8 cellular contexts compared by ENCODE assay signal in genomic region chr1:174262747-174263241, GRCh38.
DNase-seq lines count a peak whose midpoint lies in the region; ATAC-seq and TF ChIP-seq lines count a peak whose summit lies in the region.

No MANE protein-coding gene starts in this region.

- peak; percentile 50 to 57 for ATAC-seq in activated T-cell treated with anti-CD3 and anti-CD28 coated beads, Interleukin-2, amount 50 U/mL, for 72 hours (replicated peaks in 1 of 2)
- ATAC-seq in upper lobe of right lung: peak; percentile 48

- no peaks in the 10 kb centered on the region for H3K9me3 Mint-ChIP-seq in activated T-cell treated with anti-CD3 and anti-CD28 coated beads, Interleukin-2, amount 50 U/mL, for 72 hours
- H3K9me3 Mint-ChIP-seq in activated T-helper 1 cell treated with anti-CD3 and anti-CD28 coated beads, Interleukin-12 subunit alpha, Interleukin-12 subunit beta, Interleukin-2, Interleukin-4 antibody, amounts not matched to agents 30 ng/mL and 10 ng/mL and 1 ng/mL, durations not matched to agents 14 hours and 24 hours and 36 hours: no peaks in the 10 kb centered on the region

- H3K9me3 ChIP-seq in liver (ENCODE audit: control insufficient read depth in 4 of 4, low read length in 3 of 4) (no peaks in the 10 kb centered on the region), upper lobe of right lung (no peaks in the 10 kb centered on the region)

- H3K27me3 ChIP-seq in dorsolateral prefrontal cortex (no peaks in the 10 kb centered on the region), liver (ENCODE audit: control insufficient read depth in 4 of 4, insufficient read depth in 4 of 4, low read length in 3 of 4) (no peaks in the 10 kb centered on the region), upper lobe of right lung (no peaks in the 10 kb centered on the region)

- H3K4me3 ChIP-seq in dorsolateral prefrontal cortex (peak overlapping the region in 35 of 59 donors; percentile 3 to 58 (median 29)), liver (ENCODE audit: low read depth in 1 of 3, low read length in 3 of 3) (no peak overlapping the region), upper lobe of right lung (no peak overlapping the region)

- peak overlapping the region in 58 of 59 donors; percentile 18 to 95 (median 86) for H3K27ac ChIP-seq in dorsolateral prefrontal cortex
- H3K27ac ChIP-seq in liver (ENCODE audit: low read depth in 1 of 2, low read length in 2 of 2): no peak overlapping the region
- no peak overlapping the region for H3K27ac ChIP-seq in upper lobe of right lung

- no peaks in the 10 kb centered on the region for H3K27me3 Mint-ChIP-seq in activated T-cell treated with anti-CD3 and anti-CD28 coated beads, Interleukin-2, amount 50 U/mL, for 72 hours (ENCODE audit: low read depth)
- no peaks in the 10 kb centered on the region for H3K27me3 Mint-ChIP-seq in activated T-helper 1 cell treated with anti-CD3 and anti-CD28 coated beads, Interleukin-12 subunit alpha, Interleukin-12 subunit beta, Interleukin-2, Interleukin-4 antibody, amounts not matched to agents 30 ng/mL and 10 ng/mL and 1 ng/mL, durations not matched to agents 14 hours and 24 hours and 36 hours (ENCODE audit: insufficient read depth)

- no peak overlapping the region for H3K4me3 Mint-ChIP-seq in activated T-cell treated with anti-CD3 and anti-CD28 coated beads, Interleukin-2, amount 50 U/mL, for 72 hours
- no peak overlapping the region for H3K4me3 Mint-ChIP-seq in activated T-helper 1 cell treated with anti-CD3 and anti-CD28 coated beads, Interleukin-12 subunit alpha, Interleukin-12 subunit beta, Interleukin-2, Interleukin-4 antibody, amounts not matched to agents 30 ng/mL and 10 ng/mL and 1 ng/mL, durations not matched to agents 14 hours and 24 hours and 36 hours

- H3K4me1 Mint-ChIP-seq in activated T-cell treated with anti-CD3 and anti-CD28 coated beads, Interleukin-2, amount 50 U/mL, for 72 hours (ENCODE audit: low read depth): no peaks in the 10 kb centered on the region
- no peaks in the 10 kb centered on the region for H3K4me1 Mint-ChIP-seq in activated T-helper 1 cell treated with anti-CD3 and anti-CD28 coated beads, Interleukin-12 subunit alpha, Interleukin-12 subunit beta, Interleukin-2, Interleukin-4 antibody, amounts not matched to agents 30 ng/mL and 10 ng/mL and 1 ng/mL, durations not matched to agents 14 hours and 24 hours and 36 hours (ENCODE audit: low read depth)

- WGBS in liver: 63% methylated on average over 3 of the region's 3 CpGs

- H3K36me3 Mint-ChIP-seq in activated T-cell treated with anti-CD3 and anti-CD28 coated beads, Interleukin-2, amount 50 U/mL, for 72 hours (ENCODE audit: insufficient read depth in 2 of 2): no peaks in the 10 kb centered on the region
- no peaks in the 10 kb centered on the region for H3K36me3 Mint-ChIP-seq in activated T-helper 1 cell treated with anti-CD3 and anti-CD28 coated beads, Interleukin-12 subunit alpha, Interleukin-12 subunit beta, Interleukin-2, Interleukin-4 antibody, amounts not matched to agents 30 ng/mL and 10 ng/mL and 1 ng/mL, durations not matched to agents 14 hours and 24 hours and 36 hours (ENCODE audit: low read depth)

- peak; percentile 92 for TF ChIP-seq RAD21 in liver (IDR thresholded peaks at IDR 0.05)

- intact Hi-C loops in dorsolateral prefrontal cortex (cut with DNase I): loop anchor here (2.0 to 10.0 kb wide), 6 partner anchors 102 to 785 kb away; partner anchors contain the start of gene PRDX6 (in 1 of the 2)
- intact Hi-C loops in upper lobe of right lung (cut with DNase I): no loop called here
- intact Hi-C loops in activated T-helper 1 cell treated with anti-CD3 and anti-CD28 coated beads, Interleukin-12 subunit alpha, Interleukin-12 subunit beta, Interleukin-2, Interleukin-4 antibody, amounts not matched to agents 30 ng/mL and 10 ng/mL and 1 ng/mL, durations not matched to agents 14 hours and 24 hours and 36 hours (cut with micrococcal nuclease): loop anchor here (1.0 to 5.0 kb wide), 4 partner anchors 464 to 735 kb away; partner anchors contain the start of gene CACYBP

- H3K27ac Mint-ChIP-seq in activated T-cell treated with anti-CD3 and anti-CD28 coated beads, Interleukin-2, amount 50 U/mL, for 72 hours: no peak overlapping the region
- H3K27ac Mint-ChIP-seq in activated T-helper 1 cell treated with anti-CD3 and anti-CD28 coated beads, Interleukin-12 subunit alpha, Interleukin-12 subunit beta, Interleukin-2, Interleukin-4 antibody, amounts not matched to agents 30 ng/mL and 10 ng/mL and 1 ng/mL, durations not matched to agents 14 hours and 24 hours and 36 hours: no peak overlapping the region

- peaks cover 0 to 14% (median 7%) of the 10 kb centered on the region in 4 donors for H3K4me1 ChIP-seq in liver (ENCODE audit: control insufficient read depth in 4 of 4, insufficient read depth in 4 of 4, low read length in 3 of 4)
- no peaks in the 10 kb centered on the region for H3K4me1 ChIP-seq in upper lobe of right lung

- peak; percentile 68 to 96 (median 85) for TF ChIP-seq CTCF in dorsolateral prefrontal cortex (IDR thresholded peaks at IDR 0.05 in 54 of 56, conservative IDR thresholded peaks at IDR 0.05 in 2 of 56; ENCODE audit: low read depth in 1 of 56, partially characterized antibody in 56 of 56)
- TF ChIP-seq CTCF in liver (IDR thresholded peaks at IDR 0.05; ENCODE audit: low read depth, low read length, missing input control): peak; percentile 76
- peak; percentile 58 for TF ChIP-seq CTCF in upper lobe of right lung (IDR thresholded peaks at IDR 0.05)

- peak; percentile 1 to 7 for DNase-seq in activated T-cell treated with anti-CD3 and anti-CD28 coated beads, Interleukin-2, amount 50 U/mL, for 72 hours
- no peak for DNase-seq in activated T-cell treated with anti-CD3 and anti-CD28 coated beads for 4 hours
- peak; percentile 56 for DNase-seq in LHCN-M2 (ENCODE audit: low read depth)
- DNase-seq in RPMI7951 (ENCODE audit: low read depth): peak; percentile 53
- peak in 9 of 10 donors; percentile 20 to 64 (median 47) for DNase-seq in dorsolateral prefrontal cortex
- no peak for DNase-seq in upper lobe of right lung
- DNase-seq in activated T-helper 1 cell treated with anti-CD3 and anti-CD28 coated beads, Interleukin-12 subunit alpha, Interleukin-12 subunit beta, Interleukin-2, Interleukin-4 antibody, amounts not matched to agents 30 ng/mL and 10 ng/mL and 1 ng/mL, durations not matched to agents 14 hours and 24 hours and 36 hours (ENCODE audit: low spot score): no peak

- H3K36me3 ChIP-seq in liver (ENCODE audit: control insufficient read depth in 4 of 4, insufficient read depth in 3 of 4, low read depth in 1 of 4, low read length in 3 of 4): no peaks in the 10 kb centered on the region
- H3K36me3 ChIP-seq in upper lobe of right lung: no peaks in the 10 kb centered on the region

- no peak overlapping the region for H3K9ac ChIP-seq in liver (ENCODE audit: low read depth in 1 of 2, low read length in 2 of 2)

TF ChIP-seq in liver, 16 proteins besides CTCF, POLR2A, EP300 and RAD21 (continues in another document):
- TF ChIP-seq RXRA (IDR thresholded peaks at IDR 0.05): no peak
- TF ChIP-seq YY1 (IDR thresholded peaks at IDR 0.05): no peak
- no peak for TF ChIP-seq JUND (IDR thresholded peaks at IDR 0.05)
- TF ChIP-seq, protein P1, sequence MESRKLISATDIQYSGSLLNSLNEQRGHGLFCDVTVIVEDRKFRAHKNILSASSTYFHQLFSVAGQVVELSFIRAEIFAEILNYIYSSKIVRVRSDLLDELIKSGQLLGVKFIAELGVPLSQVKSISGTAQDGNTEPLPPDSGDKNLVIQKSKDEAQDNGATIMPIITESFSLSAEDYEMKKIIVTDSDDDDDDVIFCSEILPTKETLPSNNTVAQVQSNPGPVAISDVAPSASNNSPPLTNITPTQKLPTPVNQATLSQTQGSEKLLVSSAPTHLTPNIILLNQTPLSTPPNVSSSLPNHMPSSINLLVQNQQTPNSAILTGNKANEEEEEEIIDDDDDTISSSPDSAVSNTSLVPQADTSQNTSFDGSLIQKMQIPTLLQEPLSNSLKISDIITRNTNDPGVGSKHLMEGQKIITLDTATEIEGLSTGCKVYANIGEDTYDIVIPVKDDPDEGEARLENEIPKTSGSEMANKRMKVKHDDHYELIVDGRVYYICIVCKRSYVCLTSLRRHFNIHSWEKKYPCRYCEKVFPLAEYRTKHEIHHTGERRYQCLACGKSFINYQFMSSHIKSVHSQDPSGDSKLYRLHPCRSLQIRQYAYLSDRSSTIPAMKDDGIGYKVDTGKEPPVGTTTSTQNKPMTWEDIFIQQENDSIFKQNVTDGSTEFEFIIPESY (IDR thresholded peaks at IDR 0.05): no peak
- no peak for TF ChIP-seq FOXA2 (IDR thresholded peaks at IDR 0.05)
- TF ChIP-seq TAF1 (conservative IDR thresholded peaks at IDR 0.05): no peak
- TF ChIP-seq, protein P2, sequence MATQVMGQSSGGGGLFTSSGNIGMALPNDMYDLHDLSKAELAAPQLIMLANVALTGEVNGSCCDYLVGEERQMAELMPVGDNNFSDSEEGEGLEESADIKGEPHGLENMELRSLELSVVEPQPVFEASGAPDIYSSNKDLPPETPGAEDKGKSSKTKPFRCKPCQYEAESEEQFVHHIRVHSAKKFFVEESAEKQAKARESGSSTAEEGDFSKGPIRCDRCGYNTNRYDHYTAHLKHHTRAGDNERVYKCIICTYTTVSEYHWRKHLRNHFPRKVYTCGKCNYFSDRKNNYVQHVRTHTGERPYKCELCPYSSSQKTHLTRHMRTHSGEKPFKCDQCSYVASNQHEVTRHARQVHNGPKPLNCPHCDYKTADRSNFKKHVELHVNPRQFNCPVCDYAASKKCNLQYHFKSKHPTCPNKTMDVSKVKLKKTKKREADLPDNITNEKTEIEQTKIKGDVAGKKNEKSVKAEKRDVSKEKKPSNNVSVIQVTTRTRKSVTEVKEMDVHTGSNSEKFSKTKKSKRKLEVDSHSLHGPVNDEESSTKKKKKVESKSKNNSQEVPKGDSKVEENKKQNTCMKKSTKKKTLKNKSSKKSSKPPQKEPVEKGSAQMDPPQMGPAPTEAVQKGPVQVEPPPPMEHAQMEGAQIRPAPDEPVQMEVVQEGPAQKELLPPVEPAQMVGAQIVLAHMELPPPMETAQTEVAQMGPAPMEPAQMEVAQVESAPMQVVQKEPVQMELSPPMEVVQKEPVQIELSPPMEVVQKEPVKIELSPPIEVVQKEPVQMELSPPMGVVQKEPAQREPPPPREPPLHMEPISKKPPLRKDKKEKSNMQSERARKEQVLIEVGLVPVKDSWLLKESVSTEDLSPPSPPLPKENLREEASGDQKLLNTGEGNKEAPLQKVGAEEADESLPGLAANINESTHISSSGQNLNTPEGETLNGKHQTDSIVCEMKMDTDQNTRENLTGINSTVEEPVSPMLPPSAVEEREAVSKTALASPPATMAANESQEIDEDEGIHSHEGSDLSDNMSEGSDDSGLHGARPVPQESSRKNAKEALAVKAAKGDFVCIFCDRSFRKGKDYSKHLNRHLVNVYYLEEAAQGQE (IDR thresholded peaks at IDR 0.05): no peak
- no peak for TF ChIP-seq GABPA (IDR thresholded peaks at IDR 0.05 in 1 of 2, conservative IDR thresholded peaks at IDR 0.05 in 1 of 2)
- TF ChIP-seq FOXA1 (IDR thresholded peaks at IDR 0.05): no peak
- TF ChIP-seq ATF3 (IDR thresholded peaks at IDR 0.05): no peak
- TF ChIP-seq HNF4A (conservative IDR thresholded peaks at IDR 0.05): no peak

Comparison
In these comparisons a context has a peak if more than half of its experiments do, and no peak if none do; other contexts are left out.
1. DNase-seq: peak in activated T-cell treated with anti-CD3 and anti-CD28 coated beads, Interleukin-2, amount 50 U/mL, for 72 hours (2 of 2), LHCN-M2 (single experiment), RPMI7951 (single experiment) and dorsolateral prefrontal cortex (9 of 10); none in activated T-cell treated with anti-CD3 and anti-CD28 coated beads for 4 hours (single experiment), upper lobe of right lung (single experiment) and activated T-helper 1 cell treated with anti-CD3 and anti-CD28 coated beads, Interleukin-12 subunit alpha, Interleukin-12 subunit beta, Interleukin-2, Interleukin-4 antibody, amounts not matched to agents 30 ng/mL and 10 ng/mL and 1 ng/mL, durations not matched to agents 14 hours and 24 hours and 36 hours (single experiment).
2. H3K27ac ChIP-seq: peak in dorsolateral prefrontal cortex (58 of 59); none in liver (0 of 2) and upper lobe of right lung (single experiment).
3. H3K4me3 ChIP-seq: peak in dorsolateral prefrontal cortex (35 of 59); none in liver (0 of 3) and upper lobe of right lung (single experiment).
4. Peak in every context shown above with its lines, with median percentiles within 50 percentile points of each other: CTCF ChIP-seq.